Comparison of ENCODE assay signal across 9 cellular contexts in the genomic region with DNA sequence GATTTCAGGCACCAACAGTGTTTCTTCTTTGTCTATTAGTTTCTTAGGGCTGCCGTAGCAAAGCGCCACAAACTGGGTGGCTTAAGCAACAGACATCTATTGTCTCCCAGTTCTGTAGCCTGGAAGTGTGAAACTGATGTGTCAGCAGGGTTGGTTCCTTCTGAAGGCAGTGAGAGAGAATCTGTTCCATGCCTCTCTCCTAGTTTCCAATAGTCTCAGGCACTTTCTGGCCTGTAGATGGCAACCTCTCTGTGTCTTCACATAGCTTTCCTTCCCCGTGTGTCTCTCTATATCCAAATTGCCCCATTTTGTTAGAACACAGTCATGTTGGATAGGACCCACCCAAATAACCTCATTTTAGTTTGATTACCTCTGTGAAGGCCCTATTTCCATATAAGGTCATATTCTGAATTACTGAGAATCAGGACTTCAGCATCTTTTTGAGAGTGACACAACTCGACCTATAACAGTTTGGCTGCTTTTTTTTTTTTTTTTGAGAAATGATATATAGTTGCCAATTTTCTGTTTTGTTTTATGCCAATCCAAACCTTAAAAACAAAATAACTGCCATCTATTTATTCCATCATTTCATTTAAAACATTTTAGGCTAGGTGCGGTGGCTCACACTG.
A peak's percentile ranks its signal among the peaks of the same experiment; 100 is the strongest.
DNase-seq lines count a peak whose midpoint lies in the region; FAIRE-seq and TF ChIP-seq lines count a peak whose summit lies in the region.
"Had no signal": no experiment of that assay in that cellular context is flagged by ENCODE, and none has a peak within 500 bp of the region (broad histone marks: within the 10 kb centered on the region; RNA-seq: fewer than 3 reads in every experiment).

No MANE protein-coding gene starts in this region.

- no peak overlapping the region for H4K5ac ChIP-seq in H9 (ENCODE audit: insufficient read length, low read depth, low read length)

- intact Hi-C loops in posterior vena cava (cut with DNase I) (no loop called here), esophagus squamous epithelium (cut with DNase I) (no loop called here)

- no peak overlapping the region for H2BK20ac ChIP-seq in H9 (ENCODE audit: low read depth, low read length, poor library complexity, severe bottlenecking)

- H4K20me1 ChIP-seq in DOHH2 (ENCODE audit: control insufficient read depth, insufficient read depth, low read depth, low read length), result no peaks in the 10 kb centered on the region
- no peaks in the 10 kb centered on the region for H4K20me1 ChIP-seq in H9 (ENCODE audit: control insufficient read depth, insufficient read depth, insufficient read length)

- H3K9me2 ChIP-seq in DOHH2 (replicated peaks; ENCODE audit: control insufficient read depth, low read length), result no peaks in the 10 kb centered on the region

- no peak overlapping the region for H3K4me3 ChIP-seq in DOHH2 (ENCODE audit: low read length)
- H3K4me3 ChIP-seq in bronchial epithelial cell (ENCODE audit: low read depth, low read length), result no peak overlapping the region
- H3K4me3 ChIP-seq in liver (ENCODE audit: low read depth in 1 of 3, low read length in 3 of 3), result no peak overlapping the region
- no peak overlapping the region for H3K4me3 ChIP-seq in esophagus squamous epithelium

- H2BK15ac ChIP-seq in H9 (ENCODE audit: low read depth, low read length), result no peak overlapping the region

- H4K91ac ChIP-seq in H9 (ENCODE audit: insufficient read length, low read depth, low read length), result no peak overlapping the region

- no peaks in the 10 kb centered on the region for H3K27me3 Mint-ChIP-seq in H9 (ENCODE audit: low read depth)

- H3K9me3 Mint-ChIP-seq in H9, result peaks cover 5 to 12% of the 10 kb centered on the region in 2 experiments

- no peak overlapping the region for H4K8ac ChIP-seq in H9 (replicated peaks; ENCODE audit: insufficient read length, low read depth, low read length)

- no peak overlapping the region for H3K4me3 Mint-ChIP-seq in H9

- DNase-seq in H9 (peak; percentile 68), NCI-H446 (lab: John Stamatoyannopoulos, UW) (peak; percentile 60 to 89), bronchial epithelial cell (ENCODE audit: low read depth) (peak; percentile 61), posterior vena cava (ENCODE audit: low spot score) (no peak), esophagus squamous epithelium (lab: John Stamatoyannopoulos, UW) (no peak), NCI-H1105 (lab: John Stamatoyannopoulos, UW) (no peak)

- H2AK5ac ChIP-seq in H9 (ENCODE audit: insufficient read length, low read length), result no peak overlapping the region

- H3K4me2 ChIP-seq in DOHH2 (ENCODE audit: low read length), result no peak overlapping the region
- H3K4me2 ChIP-seq in H9 (ENCODE audit: insufficient read depth, insufficient read length, low read length), result no peak overlapping the region

- H3K18ac ChIP-seq in H9 (ENCODE audit: insufficient read length, low read depth, low read length), result peak overlapping the region; percentile 11

- H3K23ac ChIP-seq in H9 (ENCODE audit: insufficient read length, low read depth, low read length), result no peak overlapping the region

- no peak overlapping the region for H3T11ph ChIP-seq in H9 (ENCODE audit: low read length)

- WGBS in H9 (ENCODE audit: extremely low coverage, insufficient read length, low lambda C conversion rate), result no CpG with 5 or more reads among the region's 5 CpGs
- 61% methylated on average over 5 of the region's 5 CpGs for whole genome bisulfite sequencing in liver
- WGBS in esophagus squamous epithelium, 2 donors, result 57 to 75% methylated on average over 4 to 5 of the region's 5 CpGs

- H2BK12ac ChIP-seq in H9 (ENCODE audit: insufficient read length, low read depth, low read length), result no peak overlapping the region

- H3F3A ChIP-seq in DOHH2 (ENCODE audit: control insufficient read depth, insufficient read depth), result no peaks in the 10 kb centered on the region

- H3K4ac ChIP-seq in H9 (ENCODE audit: low read depth, low read length), result no peak overlapping the region; the same call in 1 of the 2 replicates

- H3K79me2 ChIP-seq in DOHH2 (ENCODE audit: control insufficient read depth, low read length), result no peaks in the 10 kb centered on the region
- H3K79me2 ChIP-seq in H9 (ENCODE audit: insufficient read depth, low read length), result no peaks in the 10 kb centered on the region

- H2AFZ ChIP-seq in H9 (ENCODE audit: low read length), result no peak overlapping the region

- H3K27ac ChIP-seq in DOHH2 (ENCODE audit: low read depth, low read length) (no peak overlapping the region), H9 (ENCODE audit: insufficient read length, low read depth, low read length) (no peak overlapping the region), liver (ENCODE audit: low read depth in 1 of 2, low read length in 2 of 2) (no peak overlapping the region), esophagus squamous epithelium (no peak overlapping the region)

- peak; percentile 65 to 70 for TF ChIP-seq RAD21 in liver (IDR thresholded peaks at IDR 0.05)

- no peak for FAIRE-seq in bronchial epithelial cell (lab: Jason Lieb, UNC)
- FAIRE-seq: TTC549 had no signal

- peaks cover 16 to 38% of the 10 kb centered on the region in 2 experiments for H3K4me1 Mint-ChIP-seq in H9

- no peaks in the 10 kb centered on the region for H3K4me1 ChIP-seq in DOHH2 (ENCODE audit: control insufficient read depth, low read length)
- H3K4me1 ChIP-seq in H9 (ENCODE audit: insufficient read depth, low read length), result peaks cover 8% of the 10 kb centered on the region; the same call in 1 of the 2 replicates
- no peaks in the 10 kb centered on the region for H3K4me1 ChIP-seq in liver (ENCODE audit: control insufficient read depth in 4 of 4, insufficient read depth in 4 of 4, low read length in 3 of 4)
- no peaks in the 10 kb centered on the region for H3K4me1 ChIP-seq in esophagus squamous epithelium

- H3K27me3 ChIP-seq in DOHH2 (ENCODE audit: control insufficient read depth, low read length), result no peaks in the 10 kb centered on the region
- H3K27me3 ChIP-seq in H9 (ENCODE audit: insufficient read depth, low read length), result no peaks in the 10 kb centered on the region
- H3K27me3 ChIP-seq in bronchial epithelial cell (ENCODE audit: control insufficient read depth, insufficient read depth, low read length), result no peaks in the 10 kb centered on the region
- H3K27me3 ChIP-seq in liver (ENCODE audit: control insufficient read depth in 4 of 4, insufficient read depth in 4 of 4, low read length in 3 of 4), result no peaks in the 10 kb centered on the region
- no peaks in the 10 kb centered on the region for H3K27me3 ChIP-seq in esophagus squamous epithelium

- H3K14ac ChIP-seq in H9 (ENCODE audit: insufficient read depth, low read length), result no peak overlapping the region

- peaks cover 3 to 15% (median 3%) of the 10 kb centered on the region in 3 experiments; a peak in 6 of 7 replicates for H3K36me3 Mint-ChIP-seq in H9 (ENCODE audit: insufficient read depth in 1 of 3, low read depth in 3 of 3)

- H3K27ac Mint-ChIP-seq in H9, result peak overlapping the region in 2 of 3 experiments; percentile 50 to 88; a peak in 3 of 7 replicates

- H3K23me2 ChIP-seq in H9 (ENCODE audit: insufficient read length, low read depth, low read length, poor library complexity, severe bottlenecking), result no peaks in the 10 kb centered on the region

- no peak for TF ChIP-seq POLR2A in esophagus squamous epithelium (IDR thresholded peaks at IDR 0.05)

- H2BK120ac ChIP-seq in H9 (ENCODE audit: low read depth, low read length, poor library complexity, severe bottlenecking), result no peak overlapping the region

- H3K56ac ChIP-seq in H9 (ENCODE audit: insufficient read length, low read depth, low read length), result no peak overlapping the region

- H3K9ac ChIP-seq in H9 (ENCODE audit: extremely low read depth, insufficient read length, low read length), result no peak overlapping the region
- no peak overlapping the region for H3K9ac ChIP-seq in liver (ENCODE audit: low read depth in 1 of 2, low read length in 2 of 2)

- H3K36me3 ChIP-seq in DOHH2 (ENCODE audit: control insufficient read depth, low read length) (no peaks in the 10 kb centered on the region), bronchial epithelial cell (ENCODE audit: control insufficient read depth, insufficient read depth, low read length) (no peaks in the 10 kb centered on the region), liver (ENCODE audit: control insufficient read depth in 4 of 4, insufficient read depth in 3 of 4, low read depth in 1 of 4, low read length in 3 of 4) (no peaks in the 10 kb centered on the region), esophagus squamous epithelium (no peaks in the 10 kb centered on the region)

- no peaks in the 10 kb centered on the region for H3K79me1 ChIP-seq in H9 (ENCODE audit: insufficient read depth, low read depth, low read length, poor library complexity, severe bottlenecking)

- peak; percentile 62 for TF ChIP-seq CTCF in DOHH2 (IDR thresholded peaks at IDR 0.05; ENCODE audit: low read depth, low read length, poor library complexity, severe bottlenecking)
- TF ChIP-seq CTCF in H9 (conservative IDR thresholded peaks at IDR 0.05), result peak; percentile 70
- peak; percentile 58 for TF ChIP-seq CTCF in bronchial epithelial cell (IDR thresholded peaks at IDR 0.05; ENCODE audit: insufficient read depth, low read length, severe bottlenecking)
- peak; percentile 29 for TF ChIP-seq CTCF in liver (IDR thresholded peaks at IDR 0.05; ENCODE audit: low read depth, low read length, missing input control)
- peak in 2 of 6 experiments; percentile 23 to 27 for TF ChIP-seq CTCF in esophagus squamous epithelium (IDR thresholded peaks at IDR 0.05)

- H3K9me3 ChIP-seq in DOHH2 (ENCODE audit: control insufficient read depth, insufficient read depth, low read length), result no peaks in the 10 kb centered on the region
- no peaks in the 10 kb centered on the region for H3K9me3 ChIP-seq in H9 (ENCODE audit: control insufficient read depth, low read depth, low read length)
- H3K9me3 ChIP-seq in liver (ENCODE audit: control insufficient read depth in 4 of 4, low read length in 3 of 4), result no peaks in the 10 kb centered on the region
- H3K9me3 ChIP-seq in esophagus squamous epithelium, result no peaks in the 10 kb centered on the region

- H2BK5ac ChIP-seq in H9 (ENCODE audit: insufficient read length, low read length), result no peak overlapping the region

TF ChIP-seq in liver, 16 proteins besides CTCF, POLR2A, EP300 and RAD21 (continues in another document):
- TF ChIP-seq HNF4A (conservative IDR thresholded peaks at IDR 0.05) (no peak), NR2F2 (IDR thresholded peaks at IDR 0.05) (no peak), YY1 (IDR thresholded peaks at IDR 0.05) (no peak)

Comparison
In these comparisons a context has a peak if more than half of its experiments do, and no peak if none do; other contexts are left out.
1. DNase-seq: peak in H9 (single experiment), NCI-H446 (2 of 2) and bronchial epithelial cell (single experiment); none in posterior vena cava (single experiment), esophagus squamous epithelium (single experiment) and NCI-H1105 (single experiment).